Comparison of ENCODE assay signal across 1 cellular context in the genomic region with DNA sequence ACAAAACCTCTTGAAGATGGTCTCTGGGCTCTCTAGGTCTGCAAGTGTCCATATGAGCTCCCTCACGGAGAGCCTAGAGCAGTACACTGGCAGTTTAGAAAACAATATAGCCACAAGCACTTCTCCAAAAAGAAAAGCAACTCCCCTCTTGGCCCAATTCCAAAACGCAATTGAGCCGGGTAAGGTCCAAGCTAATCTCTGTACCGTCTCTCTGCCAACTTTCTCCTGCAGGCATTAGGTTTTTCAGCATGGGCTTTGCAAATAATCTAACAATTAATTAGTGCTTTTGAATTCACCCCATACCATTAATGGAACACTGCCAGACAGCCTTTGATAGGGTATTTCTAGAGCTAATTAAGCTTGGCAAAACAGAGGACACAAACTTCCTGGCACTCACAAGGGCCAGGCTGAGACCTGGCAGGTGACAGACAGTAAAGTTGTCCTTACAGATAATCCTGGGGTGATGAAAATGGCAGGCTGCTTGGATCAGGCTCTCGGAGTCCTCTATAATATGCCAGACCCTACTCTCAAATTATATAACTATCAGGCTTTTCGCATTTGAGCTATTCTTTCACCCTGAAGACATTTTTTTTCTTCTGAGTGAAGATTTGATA.
TF ChIP-seq lines count a peak whose summit lies in the region.

No MANE protein-coding gene starts in this region.

TF ChIP-seq in IMR-90, 13 proteins besides CTCF, POLR2A, EP300 and RAD21 (continued from another document):
- TF ChIP-seq, protein P1, sequence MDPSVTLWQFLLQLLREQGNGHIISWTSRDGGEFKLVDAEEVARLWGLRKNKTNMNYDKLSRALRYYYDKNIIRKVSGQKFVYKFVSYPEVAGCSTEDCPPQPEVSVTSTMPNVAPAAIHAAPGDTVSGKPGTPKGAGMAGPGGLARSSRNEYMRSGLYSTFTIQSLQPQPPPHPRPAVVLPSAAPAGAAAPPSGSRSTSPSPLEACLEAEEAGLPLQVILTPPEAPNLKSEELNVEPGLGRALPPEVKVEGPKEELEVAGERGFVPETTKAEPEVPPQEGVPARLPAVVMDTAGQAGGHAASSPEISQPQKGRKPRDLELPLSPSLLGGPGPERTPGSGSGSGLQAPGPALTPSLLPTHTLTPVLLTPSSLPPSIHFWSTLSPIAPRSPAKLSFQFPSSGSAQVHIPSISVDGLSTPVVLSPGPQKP (IDR thresholded peaks at IDR 0.05; ENCODE audit: borderline replicate concordance, low read depth, low read length): no peak
- TF ChIP-seq, protein P2, sequence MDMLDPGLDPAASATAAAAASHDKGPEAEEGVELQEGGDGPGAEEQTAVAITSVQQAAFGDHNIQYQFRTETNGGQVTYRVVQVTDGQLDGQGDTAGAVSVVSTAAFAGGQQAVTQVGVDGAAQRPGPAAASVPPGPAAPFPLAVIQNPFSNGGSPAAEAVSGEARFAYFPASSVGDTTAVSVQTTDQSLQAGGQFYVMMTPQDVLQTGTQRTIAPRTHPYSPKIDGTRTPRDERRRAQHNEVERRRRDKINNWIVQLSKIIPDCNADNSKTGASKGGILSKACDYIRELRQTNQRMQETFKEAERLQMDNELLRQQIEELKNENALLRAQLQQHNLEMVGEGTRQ (IDR thresholded peaks at IDR 0.05; ENCODE audit: low read depth, low read length): no peak
- TF ChIP-seq MAFK (IDR thresholded peaks at IDR 0.05; ENCODE audit: low read depth, low read length) (no peak), SMC3 (IDR thresholded peaks at IDR 0.05; ENCODE audit: low read depth, low read length) (no peak), CHD1 (IDR thresholded peaks at IDR 0.05; ENCODE audit: low read depth, low read length) (no peak), BHLHE40 (IDR thresholded peaks at IDR 0.05; ENCODE audit: low read depth, low read length) (no peak), RFX5 (IDR thresholded peaks at IDR 0.05; ENCODE audit: low read depth, low read length) (no peak), MXI1 (IDR thresholded peaks at IDR 0.05; ENCODE audit: borderline replicate concordance, low read depth, low read length) (no peak), FOS (IDR thresholded peaks at IDR 0.05; ENCODE audit: low read depth, low read length) (no peak), CEBPB (IDR thresholded peaks at IDR 0.05; ENCODE audit: low read depth, low read length) (no peak), MAZ (IDR thresholded peaks at IDR 0.05; ENCODE audit: borderline replicate concordance, low read depth, low read length) (no peak)
